1 cellular context compared by ENCODE assay signal in the genomic region with DNA sequence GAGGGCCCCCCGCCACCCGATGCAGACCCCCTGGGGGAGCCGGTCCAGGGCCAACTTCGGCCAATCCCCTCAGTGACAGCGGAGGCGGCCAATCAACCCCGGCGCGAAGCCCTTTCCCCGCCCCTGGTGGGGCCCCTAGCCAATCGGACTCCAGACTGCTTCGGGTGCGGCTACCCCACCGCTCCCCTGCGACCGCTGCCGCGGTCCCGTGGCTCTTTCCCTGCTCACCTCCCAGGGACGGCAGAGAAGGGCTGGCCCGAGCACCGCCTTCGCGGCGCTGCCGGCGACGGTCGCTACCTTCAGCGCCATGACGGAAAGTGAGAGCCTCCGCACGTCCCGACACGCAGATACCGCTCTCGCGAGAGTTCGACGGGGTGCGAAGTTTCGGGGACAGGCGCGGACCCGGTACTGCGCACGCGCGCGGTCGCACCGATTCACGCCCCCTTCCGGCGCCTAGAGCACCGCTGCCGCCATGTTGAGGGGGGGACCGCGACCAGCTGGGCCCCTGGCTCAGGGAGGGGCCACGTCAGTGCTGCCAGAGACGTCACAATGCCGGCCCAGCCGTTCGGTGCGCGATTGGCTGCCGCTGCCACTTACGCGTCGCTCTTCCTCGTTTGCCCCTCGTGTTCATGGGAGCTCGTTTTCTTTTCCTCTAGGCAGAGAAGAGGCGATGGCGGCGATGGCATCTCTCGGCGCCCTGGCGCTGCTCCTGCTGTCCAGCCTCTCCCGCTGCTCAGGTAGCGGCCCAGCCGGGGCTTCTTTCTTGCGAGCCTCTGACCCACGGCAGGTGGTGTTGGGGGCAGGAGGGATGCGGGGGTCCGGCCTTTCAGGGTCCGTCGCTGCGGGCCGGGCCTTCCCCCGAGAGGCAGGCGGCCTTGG.
TF ChIP-seq lines count a peak whose summit lies in the region.

A gene (minus strand): TSS at position 358 of the 879 bp plus-strand sequence. CDS start 49 bp downstream, at position 309.
A gene (plus strand): TSS at position 651 of the 879 bp plus-strand sequence. CDS start 20 bp downstream, at position 671.

TF ChIP-seq in H1, 55 proteins besides CTCF, POLR2A, EP300 and RAD21 (continued from another document):
- TF ChIP-seq YY1 (IDR thresholded peaks at IDR 0.05; ENCODE audit: low read depth, low read length) (peak; percentile 94), HDAC6 (IDR thresholded peaks at IDR 0.05; ENCODE audit: low read depth, low read length) (no peak), SAP30 (IDR thresholded peaks at IDR 0.05; ENCODE audit: insufficient read depth, insufficient replicate concordance, low read length) (no peak), HDAC2 (IDR thresholded peaks at IDR 0.05; ENCODE audit: borderline replicate concordance in 1 of 2, low read depth in 2 of 2, low read length in 2 of 2) (0 out of 4 replicates have a peak, but pooled peaks of 1 of the 2 experiments have one; percentile 41), EZH2 (IDR thresholded peaks at IDR 0.05; ENCODE audit: low read depth, low read length, severe bottlenecking) (no peak), POLR2AphosphoS5 (IDR thresholded peaks at IDR 0.05; ENCODE audit: low read depth, low read length) (peak; percentile 49; the same call in 1 of the 2 replicates), PHF8 (conservative IDR thresholded peaks at IDR 0.05; ENCODE audit: low read depth, low read length) (peak; percentile 67), TEAD4 (IDR thresholded peaks at IDR 0.05; ENCODE audit: low read depth, low read length) (no peak), SUZ12 (IDR thresholded peaks at IDR 0.05; ENCODE audit: low read length) (no peak), NRF1 (IDR thresholded peaks at IDR 0.05; ENCODE audit: low read depth, low read length) (peak; percentile 60), CBX8 (IDR thresholded peaks at IDR 0.05; ENCODE audit: borderline replicate concordance, low read depth, low read length) (no peak), KDM1A (IDR thresholded peaks at IDR 0.05; ENCODE audit: borderline replicate concordance, low read length) (no peak), SP2 (IDR thresholded peaks at IDR 0.05; ENCODE audit: low read length) (peak; percentile 54), GTF2F1 (IDR thresholded peaks at IDR 0.05; ENCODE audit: borderline replicate concordance, low read depth, low read length) (no peak), CBX5 (IDR thresholded peaks at IDR 0.05; ENCODE audit: low read depth, low read length) (no peak), TCF12 (IDR thresholded peaks at IDR 0.05; ENCODE audit: low read depth, low read length) (0 out of 2 replicates have a peak, but pooled peaks have one; percentile 10), CHD1 (IDR thresholded peaks at IDR 0.05; ENCODE audit: low read depth, low read length) (no peak), SIX5 (IDR thresholded peaks at IDR 0.05; ENCODE audit: low read depth, low read length) (no peak), FOSL1 (IDR thresholded peaks at IDR 0.05; ENCODE audit: insufficient read depth, low read depth, low read length) (no peak), TBP (IDR thresholded peaks at IDR 0.05; ENCODE audit: low read depth, low read length) (no peak; the same call in 1 of the 2 replicates), ZNF274 (IDR thresholded peaks at IDR 0.05; ENCODE audit: borderline replicate concordance, extremely low read depth, low read length) (no peak), BRCA1 (IDR thresholded peaks at IDR 0.05; ENCODE audit: low read depth, low read length) (peak; percentile 77), BACH1 (IDR thresholded peaks at IDR 0.05; ENCODE audit: low read length) (no peak), TAF7 (optimal IDR thresholded peaks at IDR 0.05; ENCODE audit: borderline replicate concordance, low read depth, low read length) (peak; percentile 55), SP1 (IDR thresholded peaks at IDR 0.05; ENCODE audit: low read depth, low read length) (peak; percentile 83), TAF1 (IDR thresholded peaks at IDR 0.05; ENCODE audit: low read depth, low read length) (peak; percentile 80), JUN (IDR thresholded peaks at IDR 0.05; ENCODE audit: low read depth, low read length) (no peak), SRF (IDR thresholded peaks at IDR 0.05; ENCODE audit: low read depth, low read length) (no peak), SIN3A (conservative IDR thresholded peaks at IDR 0.05 in 1 of 2, IDR thresholded peaks at IDR 0.05 in 1 of 2; ENCODE audit: low read depth in 1 of 2, low read length in 2 of 2) (peak; percentile 43 to 95; a peak in 2 of 4 replicates), MAFK (IDR thresholded peaks at IDR 0.05; ENCODE audit: low read depth, low read length) (no peak), CEBPB (IDR thresholded peaks at IDR 0.05; ENCODE audit: low read depth, low read length) (no peak), RNF2 (IDR thresholded peaks at IDR 0.05; ENCODE audit: borderline replicate concordance, low read depth, low read length, missing control alignments, poor library complexity, severe bottlenecking) (no peak), CREB1 (IDR thresholded peaks at IDR 0.05) (peak; percentile 92)
- TF ChIP-seq, protein P1, sequence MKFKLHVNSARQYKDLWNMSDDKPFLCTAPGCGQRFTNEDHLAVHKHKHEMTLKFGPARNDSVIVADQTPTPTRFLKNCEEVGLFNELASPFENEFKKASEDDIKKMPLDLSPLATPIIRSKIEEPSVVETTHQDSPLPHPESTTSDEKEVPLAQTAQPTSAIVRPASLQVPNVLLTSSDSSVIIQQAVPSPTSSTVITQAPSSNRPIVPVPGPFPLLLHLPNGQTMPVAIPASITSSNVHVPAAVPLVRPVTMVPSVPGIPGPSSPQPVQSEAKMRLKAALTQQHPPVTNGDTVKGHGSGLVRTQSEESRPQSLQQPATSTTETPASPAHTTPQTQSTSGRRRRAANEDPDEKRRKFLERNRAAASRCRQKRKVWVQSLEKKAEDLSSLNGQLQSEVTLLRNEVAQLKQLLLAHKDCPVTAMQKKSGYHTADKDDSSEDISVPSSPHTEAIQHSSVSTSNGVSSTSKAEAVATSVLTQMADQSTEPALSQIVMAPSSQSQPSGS (IDR thresholded peaks at IDR 0.05; ENCODE audit: low read length), result no peak
- TF ChIP-seq, protein P2, sequence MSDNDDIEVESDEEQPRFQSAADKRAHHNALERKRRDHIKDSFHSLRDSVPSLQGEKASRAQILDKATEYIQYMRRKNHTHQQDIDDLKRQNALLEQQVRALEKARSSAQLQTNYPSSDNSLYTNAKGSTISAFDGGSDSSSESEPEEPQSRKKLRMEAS (IDR thresholded peaks at IDR 0.05), result peak; percentile 82
- TF ChIP-seq, protein P3, sequence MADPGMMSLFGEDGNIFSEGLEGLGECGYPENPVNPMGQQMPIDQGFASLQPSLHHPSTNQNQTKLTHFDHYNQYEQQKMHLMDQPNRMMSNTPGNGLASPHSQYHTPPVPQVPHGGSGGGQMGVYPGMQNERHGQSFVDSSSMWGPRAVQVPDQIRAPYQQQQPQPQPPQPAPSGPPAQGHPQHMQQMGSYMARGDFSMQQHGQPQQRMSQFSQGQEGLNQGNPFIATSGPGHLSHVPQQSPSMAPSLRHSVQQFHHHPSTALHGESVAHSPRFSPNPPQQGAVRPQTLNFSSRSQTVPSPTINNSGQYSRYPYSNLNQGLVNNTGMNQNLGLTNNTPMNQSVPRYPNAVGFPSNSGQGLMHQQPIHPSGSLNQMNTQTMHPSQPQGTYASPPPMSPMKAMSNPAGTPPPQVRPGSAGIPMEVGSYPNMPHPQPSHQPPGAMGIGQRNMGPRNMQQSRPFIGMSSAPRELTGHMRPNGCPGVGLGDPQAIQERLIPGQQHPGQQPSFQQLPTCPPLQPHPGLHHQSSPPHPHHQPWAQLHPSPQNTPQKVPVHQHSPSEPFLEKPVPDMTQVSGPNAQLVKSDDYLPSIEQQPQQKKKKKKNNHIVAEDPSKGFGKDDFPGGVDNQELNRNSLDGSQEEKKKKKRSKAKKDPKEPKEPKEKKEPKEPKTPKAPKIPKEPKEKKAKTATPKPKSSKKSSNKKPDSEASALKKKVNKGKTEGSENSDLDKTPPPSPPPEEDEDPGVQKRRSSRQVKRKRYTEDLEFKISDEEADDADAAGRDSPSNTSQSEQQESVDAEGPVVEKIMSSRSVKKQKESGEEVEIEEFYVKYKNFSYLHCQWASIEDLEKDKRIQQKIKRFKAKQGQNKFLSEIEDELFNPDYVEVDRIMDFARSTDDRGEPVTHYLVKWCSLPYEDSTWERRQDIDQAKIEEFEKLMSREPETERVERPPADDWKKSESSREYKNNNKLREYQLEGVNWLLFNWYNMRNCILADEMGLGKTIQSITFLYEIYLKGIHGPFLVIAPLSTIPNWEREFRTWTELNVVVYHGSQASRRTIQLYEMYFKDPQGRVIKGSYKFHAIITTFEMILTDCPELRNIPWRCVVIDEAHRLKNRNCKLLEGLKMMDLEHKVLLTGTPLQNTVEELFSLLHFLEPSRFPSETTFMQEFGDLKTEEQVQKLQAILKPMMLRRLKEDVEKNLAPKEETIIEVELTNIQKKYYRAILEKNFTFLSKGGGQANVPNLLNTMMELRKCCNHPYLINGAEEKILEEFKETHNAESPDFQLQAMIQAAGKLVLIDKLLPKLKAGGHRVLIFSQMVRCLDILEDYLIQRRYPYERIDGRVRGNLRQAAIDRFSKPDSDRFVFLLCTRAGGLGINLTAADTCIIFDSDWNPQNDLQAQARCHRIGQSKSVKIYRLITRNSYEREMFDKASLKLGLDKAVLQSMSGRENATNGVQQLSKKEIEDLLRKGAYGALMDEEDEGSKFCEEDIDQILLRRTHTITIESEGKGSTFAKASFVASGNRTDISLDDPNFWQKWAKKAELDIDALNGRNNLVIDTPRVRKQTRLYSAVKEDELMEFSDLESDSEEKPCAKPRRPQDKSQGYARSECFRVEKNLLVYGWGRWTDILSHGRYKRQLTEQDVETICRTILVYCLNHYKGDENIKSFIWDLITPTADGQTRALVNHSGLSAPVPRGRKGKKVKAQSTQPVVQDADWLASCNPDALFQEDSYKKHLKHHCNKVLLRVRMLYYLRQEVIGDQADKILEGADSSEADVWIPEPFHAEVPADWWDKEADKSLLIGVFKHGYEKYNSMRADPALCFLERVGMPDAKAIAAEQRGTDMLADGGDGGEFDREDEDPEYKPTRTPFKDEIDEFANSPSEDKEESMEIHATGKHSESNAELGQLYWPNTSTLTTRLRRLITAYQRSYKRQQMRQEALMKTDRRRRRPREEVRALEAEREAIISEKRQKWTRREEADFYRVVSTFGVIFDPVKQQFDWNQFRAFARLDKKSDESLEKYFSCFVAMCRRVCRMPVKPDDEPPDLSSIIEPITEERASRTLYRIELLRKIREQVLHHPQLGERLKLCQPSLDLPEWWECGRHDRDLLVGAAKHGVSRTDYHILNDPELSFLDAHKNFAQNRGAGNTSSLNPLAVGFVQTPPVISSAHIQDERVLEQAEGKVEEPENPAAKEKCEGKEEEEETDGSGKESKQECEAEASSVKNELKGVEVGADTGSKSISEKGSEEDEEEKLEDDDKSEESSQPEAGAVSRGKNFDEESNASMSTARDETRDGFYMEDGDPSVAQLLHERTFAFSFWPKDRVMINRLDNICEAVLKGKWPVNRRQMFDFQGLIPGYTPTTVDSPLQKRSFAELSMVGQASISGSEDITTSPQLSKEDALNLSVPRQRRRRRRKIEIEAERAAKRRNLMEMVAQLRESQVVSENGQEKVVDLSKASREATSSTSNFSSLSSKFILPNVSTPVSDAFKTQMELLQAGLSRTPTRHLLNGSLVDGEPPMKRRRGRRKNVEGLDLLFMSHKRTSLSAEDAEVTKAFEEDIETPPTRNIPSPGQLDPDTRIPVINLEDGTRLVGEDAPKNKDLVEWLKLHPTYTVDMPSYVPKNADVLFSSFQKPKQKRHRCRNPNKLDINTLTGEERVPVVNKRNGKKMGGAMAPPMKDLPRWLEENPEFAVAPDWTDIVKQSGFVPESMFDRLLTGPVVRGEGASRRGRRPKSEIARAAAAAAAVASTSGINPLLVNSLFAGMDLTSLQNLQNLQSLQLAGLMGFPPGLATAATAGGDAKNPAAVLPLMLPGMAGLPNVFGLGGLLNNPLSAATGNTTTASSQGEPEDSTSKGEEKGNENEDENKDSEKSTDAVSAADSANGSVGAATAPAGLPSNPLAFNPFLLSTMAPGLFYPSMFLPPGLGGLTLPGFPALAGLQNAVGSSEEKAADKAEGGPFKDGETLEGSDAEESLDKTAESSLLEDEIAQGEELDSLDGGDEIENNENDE (IDR thresholded peaks at IDR 0.05; ENCODE audit: insufficient replicate concordance, low read length), result no peak
- TF ChIP-seq, protein P4, sequence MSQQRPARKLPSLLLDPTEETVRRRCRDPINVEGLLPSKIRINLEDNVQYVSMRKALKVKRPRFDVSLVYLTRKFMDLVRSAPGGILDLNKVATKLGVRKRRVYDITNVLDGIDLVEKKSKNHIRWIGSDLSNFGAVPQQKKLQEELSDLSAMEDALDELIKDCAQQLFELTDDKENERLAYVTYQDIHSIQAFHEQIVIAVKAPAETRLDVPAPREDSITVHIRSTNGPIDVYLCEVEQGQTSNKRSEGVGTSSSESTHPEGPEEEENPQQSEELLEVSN (IDR thresholded peaks at IDR 0.05), result peak; percentile 50; the same call in 1 of the 2 replicates
- TF ChIP-seq, protein P5, sequence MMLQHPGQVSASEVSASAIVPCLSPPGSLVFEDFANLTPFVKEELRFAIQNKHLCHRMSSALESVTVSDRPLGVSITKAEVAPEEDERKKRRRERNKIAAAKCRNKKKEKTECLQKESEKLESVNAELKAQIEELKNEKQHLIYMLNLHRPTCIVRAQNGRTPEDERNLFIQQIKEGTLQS (IDR thresholded peaks at IDR 0.05; ENCODE audit: insufficient read depth, low read depth, low read length), result no peak
- TF ChIP-seq, protein P6, sequence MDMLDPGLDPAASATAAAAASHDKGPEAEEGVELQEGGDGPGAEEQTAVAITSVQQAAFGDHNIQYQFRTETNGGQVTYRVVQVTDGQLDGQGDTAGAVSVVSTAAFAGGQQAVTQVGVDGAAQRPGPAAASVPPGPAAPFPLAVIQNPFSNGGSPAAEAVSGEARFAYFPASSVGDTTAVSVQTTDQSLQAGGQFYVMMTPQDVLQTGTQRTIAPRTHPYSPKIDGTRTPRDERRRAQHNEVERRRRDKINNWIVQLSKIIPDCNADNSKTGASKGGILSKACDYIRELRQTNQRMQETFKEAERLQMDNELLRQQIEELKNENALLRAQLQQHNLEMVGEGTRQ (IDR thresholded peaks at IDR 0.05; ENCODE audit: low read length), result no peak
